In the genomic region with DNA sequence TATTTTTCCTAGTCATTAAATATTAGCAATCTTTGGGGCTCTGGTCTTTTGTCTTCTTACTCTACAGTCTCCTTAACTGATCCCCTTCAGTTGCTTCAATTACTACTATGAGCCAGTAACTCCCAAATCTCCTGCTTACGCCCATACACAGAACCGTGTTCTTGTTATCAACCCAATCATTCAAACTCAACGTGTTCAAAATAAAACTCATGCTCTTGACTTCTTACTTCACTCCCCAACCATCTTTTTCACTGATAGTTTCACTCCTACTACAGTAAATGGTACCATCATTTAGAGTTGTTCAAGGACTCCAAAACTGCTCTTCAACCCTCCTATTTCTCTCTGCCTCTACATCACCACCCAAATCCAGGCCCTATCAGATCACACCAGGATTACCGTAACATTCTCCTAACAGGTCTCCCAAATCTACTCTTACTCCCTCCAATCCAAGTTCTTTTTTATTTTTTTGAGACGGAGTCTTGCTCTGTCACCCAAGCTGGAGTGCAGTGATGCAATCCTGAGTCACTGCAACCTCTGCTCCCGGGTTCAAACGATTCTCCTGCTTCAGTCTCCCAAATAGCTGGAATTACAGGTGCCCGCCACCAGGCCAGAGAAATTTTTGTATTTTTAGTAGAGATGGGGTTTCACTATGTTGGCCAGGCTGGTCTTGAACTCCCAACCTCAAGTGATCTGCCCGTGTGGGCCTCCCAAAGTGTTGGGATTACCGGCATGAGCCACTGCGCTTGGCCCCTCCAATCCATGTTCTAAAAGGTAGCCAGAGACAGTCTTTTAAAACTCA, we compare ENCODE assay signal across 10 cellular contexts. TPM values are rescaled to one million over a fixed set of nuclear protein-coding genes. Genes with fewer than 3 reads are reported as not detected.
DNase-seq lines count a peak whose midpoint lies in the region; ATAC-seq and TF ChIP-seq lines count a peak whose summit lies in the region.
"Had no signal": no experiment of that assay in that cellular context is flagged by ENCODE, and none has a peak within 500 bp of the region (broad histone marks: within the 10 kb centered on the region; RNA-seq: fewer than 3 reads in every experiment).

No MANE protein-coding gene starts in this region.

- no peak overlapping the region for H3K4me3 ChIP-seq in BLaER1 treated with 17β-estradiol and CSF1 and Interleukin-3, amounts not matched to agents 10 nM and 100 nM
- H3K4me3 ChIP-seq in HFF-Myc (replicated peaks; ENCODE audit: low read depth, low read length): peak overlapping the region; percentile 75; the same call in 1 of the 2 replicates
- H3K4me3 ChIP-seq in iPS-20b (ENCODE audit: low read length): no peak overlapping the region; the same call in 1 of the 2 replicates
- H3K4me3 ChIP-seq in lower leg skin (ENCODE audit: low read depth, poor library complexity, severe bottlenecking): no peak overlapping the region

- H3K36me3 ChIP-seq in BLaER1 treated with 17β-estradiol and CSF1 and Interleukin-3, amounts not matched to agents 10 nM and 100 nM: peaks cover 50 to 69% (median 66%) of the 10 kb centered on the region in 11 experiments
- peaks cover 41% of the 10 kb centered on the region for H3K36me3 ChIP-seq in iPS-20b (ENCODE audit: insufficient read depth, low read depth, low read length)

- ATAC-seq in GM21390 (IDR thresholded peaks at IDR 0.05; ENCODE audit: unreplicated experiment): no peak

- H3K9me3 Mint-ChIP-seq in activated naive CD8-positive, alpha-beta T cell (ENCODE audit: low read depth): no peaks in the 10 kb centered on the region

- H3K4me2 ChIP-seq in BLaER1 treated with 17β-estradiol and CSF1 and Interleukin-3, amounts not matched to agents 10 nM and 100 nM: peak overlapping the region; percentile 76 to 96 (median 86); a peak in 20 of 22 replicates

- WGBS in lower leg skin, 2 donors: 81 to 83% methylated on average over 11 of the region's 11 CpGs

- H3K27ac ChIP-seq in BLaER1 treated with 17β-estradiol and CSF1 and Interleukin-3, amounts not matched to agents 10 nM and 100 nM: no peak overlapping the region
- H3K27ac ChIP-seq in iPS-20b (ENCODE audit: low read length): no peak overlapping the region

- peak overlapping the region; percentile 100 for H3K4me3 Mint-ChIP-seq in activated naive CD8-positive, alpha-beta T cell

- peaks cover 63% of the 10 kb centered on the region for H3K4me1 Mint-ChIP-seq in activated naive CD8-positive, alpha-beta T cell (ENCODE audit: low read depth)

- peaks cover 41 to 71% (median 67%) of the 10 kb centered on the region in 11 experiments for H4K20me1 ChIP-seq in BLaER1 treated with 17β-estradiol and CSF1 and Interleukin-3, amounts not matched to agents 10 nM and 100 nM

- H3K27me3 ChIP-seq in BLaER1 treated with 17β-estradiol and CSF1 and Interleukin-3, amounts not matched to agents 10 nM and 100 nM: no peaks in the 10 kb centered on the region
- no peaks in the 10 kb centered on the region for H3K27me3 ChIP-seq in iPS-20b (ENCODE audit: insufficient read depth, low read length)

- H3K27ac Mint-ChIP-seq in activated naive CD8-positive, alpha-beta T cell: peak overlapping the region; percentile 81

- no peak overlapping the region; a peak in 1 of 22 replicates for H3K9ac ChIP-seq in BLaER1 treated with 17β-estradiol and CSF1 and Interleukin-3, amounts not matched to agents 10 nM and 100 nM
- H3K9ac ChIP-seq in iPS-20b (ENCODE audit: low read depth, low read length): 0 out of 2 replicates have a peak overlapping the region, but pooled peaks have one; percentile 16

- no peaks in the 10 kb centered on the region for H3K27me3 Mint-ChIP-seq in activated naive CD8-positive, alpha-beta T cell

- H3K36me3 Mint-ChIP-seq in activated naive CD8-positive, alpha-beta T cell: peaks cover 22% of the 10 kb centered on the region

- no peak for TF ChIP-seq CTCF in HFF-Myc (IDR thresholded peaks at IDR 0.05; ENCODE audit: low read depth, low read length, missing control alignments)
- TF ChIP-seq CTCF in lower leg skin (IDR thresholded peaks at IDR 0.05): no peak

- no peak for TF ChIP-seq POLR2A in lower leg skin (IDR thresholded peaks at IDR 0.05)

- intact Hi-C loops in lower leg skin (cut with DNase I; ENCODE audit: low total_unique reads): no loop called here

- peaks cover 0 to 2% (median 0%) of the 10 kb centered on the region in 11 experiments; a peak in 1 of 22 replicates for H3K9me3 ChIP-seq in BLaER1 treated with 17β-estradiol and CSF1 and Interleukin-3, amounts not matched to agents 10 nM and 100 nM (replicated peaks in 1 of 11)
- no peaks in the 10 kb centered on the region for H3K9me3 ChIP-seq in iPS-20b (ENCODE audit: insufficient read depth, low read depth, low read length)

- DNase-seq in HFF-Myc (ENCODE audit: extremely low read depth, low read depth) (no peak), GM03348 (ENCODE audit: low spot score) (no peak), NCI-H2196 (lab: John Stamatoyannopoulos, UW; ENCODE audit: unreplicated experiment) (no peak), lower leg skin (ENCODE audit: low spot score in 2 of 2) (no peak)
- DNase-seq: activated CD8-positive, alpha-beta memory T cell treated with anti-CD3 and anti-CD28 coated beads, Interleukin-2, amount 50 U/mL, for 4 hours; NCI-H187 had no signal

- peaks cover 27 to 41% (median 30%) of the 10 kb centered on the region in 10 experiments for H3K4me1 ChIP-seq in BLaER1 treated with 17β-estradiol and CSF1 and Interleukin-3, amounts not matched to agents 10 nM and 100 nM
- peaks cover 22% of the 10 kb centered on the region; the same call in 1 of the 2 replicates for H3K4me1 ChIP-seq in iPS-20b (ENCODE audit: insufficient read depth, low read length)

RNA-seq across cellular contexts. Expression of gene YARS1, which starts 3.0 kb away (rescaled TPM):
- total RNA-seq in lower leg skin: 10 to 100 TPM; 24.8 to 40.0 (median 30.2) TPM

RNA-seq across cellular contexts. Expression of gene S100PBP, which starts 3.3 kb away (rescaled TPM):
- total RNA-seq in lower leg skin: 10 to 100 TPM; 11.0 to 32.1 (median 18.2) TPM

RNA-seq across cellular contexts. Expression of gene FNDC5, which starts 56.6 kb away (rescaled TPM):
- total RNA-seq in lower leg skin: under 1 TPM in 2 of 4 donors, not detected in 2; 0.27 to 0.58 TPM
